2 cellular contexts compared by ENCODE assay signal in the genomic region with DNA sequence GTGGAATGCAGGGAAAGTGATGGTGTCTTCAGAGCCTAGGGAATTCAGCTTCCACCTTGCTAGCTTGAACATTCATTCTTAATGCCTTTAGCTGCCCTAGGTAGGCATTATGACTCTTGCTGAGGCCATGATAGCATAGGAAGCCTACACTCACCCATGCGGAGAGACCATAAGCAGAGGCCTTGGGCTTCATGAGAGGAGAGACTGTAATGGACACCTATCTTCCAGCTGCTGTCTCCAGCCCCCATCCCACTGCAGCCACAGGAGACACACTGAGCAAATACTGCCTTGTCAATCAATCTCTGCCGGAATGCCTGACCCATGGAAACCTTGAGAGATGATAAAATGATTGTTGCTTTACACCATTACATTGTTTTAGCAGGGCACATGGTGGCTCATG.
TF ChIP-seq lines count a peak whose summit lies in the region.

No MANE protein-coding gene starts in this region.

TF ChIP-seq in liver, 16 proteins besides CTCF, POLR2A, EP300 and RAD21 (continued from another document):
- TF ChIP-seq, protein P1, sequence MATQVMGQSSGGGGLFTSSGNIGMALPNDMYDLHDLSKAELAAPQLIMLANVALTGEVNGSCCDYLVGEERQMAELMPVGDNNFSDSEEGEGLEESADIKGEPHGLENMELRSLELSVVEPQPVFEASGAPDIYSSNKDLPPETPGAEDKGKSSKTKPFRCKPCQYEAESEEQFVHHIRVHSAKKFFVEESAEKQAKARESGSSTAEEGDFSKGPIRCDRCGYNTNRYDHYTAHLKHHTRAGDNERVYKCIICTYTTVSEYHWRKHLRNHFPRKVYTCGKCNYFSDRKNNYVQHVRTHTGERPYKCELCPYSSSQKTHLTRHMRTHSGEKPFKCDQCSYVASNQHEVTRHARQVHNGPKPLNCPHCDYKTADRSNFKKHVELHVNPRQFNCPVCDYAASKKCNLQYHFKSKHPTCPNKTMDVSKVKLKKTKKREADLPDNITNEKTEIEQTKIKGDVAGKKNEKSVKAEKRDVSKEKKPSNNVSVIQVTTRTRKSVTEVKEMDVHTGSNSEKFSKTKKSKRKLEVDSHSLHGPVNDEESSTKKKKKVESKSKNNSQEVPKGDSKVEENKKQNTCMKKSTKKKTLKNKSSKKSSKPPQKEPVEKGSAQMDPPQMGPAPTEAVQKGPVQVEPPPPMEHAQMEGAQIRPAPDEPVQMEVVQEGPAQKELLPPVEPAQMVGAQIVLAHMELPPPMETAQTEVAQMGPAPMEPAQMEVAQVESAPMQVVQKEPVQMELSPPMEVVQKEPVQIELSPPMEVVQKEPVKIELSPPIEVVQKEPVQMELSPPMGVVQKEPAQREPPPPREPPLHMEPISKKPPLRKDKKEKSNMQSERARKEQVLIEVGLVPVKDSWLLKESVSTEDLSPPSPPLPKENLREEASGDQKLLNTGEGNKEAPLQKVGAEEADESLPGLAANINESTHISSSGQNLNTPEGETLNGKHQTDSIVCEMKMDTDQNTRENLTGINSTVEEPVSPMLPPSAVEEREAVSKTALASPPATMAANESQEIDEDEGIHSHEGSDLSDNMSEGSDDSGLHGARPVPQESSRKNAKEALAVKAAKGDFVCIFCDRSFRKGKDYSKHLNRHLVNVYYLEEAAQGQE (IDR thresholded peaks at IDR 0.05): no peak
- TF ChIP-seq YY1 (IDR thresholded peaks at IDR 0.05) (no peak), NR2F2 (IDR thresholded peaks at IDR 0.05) (no peak), SP1 (IDR thresholded peaks at IDR 0.05) (no peak), FOXA2 (IDR thresholded peaks at IDR 0.05) (no peak), TAF1 (conservative IDR thresholded peaks at IDR 0.05) (no peak)
- TF ChIP-seq, protein P2, sequence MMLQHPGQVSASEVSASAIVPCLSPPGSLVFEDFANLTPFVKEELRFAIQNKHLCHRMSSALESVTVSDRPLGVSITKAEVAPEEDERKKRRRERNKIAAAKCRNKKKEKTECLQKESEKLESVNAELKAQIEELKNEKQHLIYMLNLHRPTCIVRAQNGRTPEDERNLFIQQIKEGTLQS (IDR thresholded peaks at IDR 0.05): no peak
- TF ChIP-seq, protein P3, sequence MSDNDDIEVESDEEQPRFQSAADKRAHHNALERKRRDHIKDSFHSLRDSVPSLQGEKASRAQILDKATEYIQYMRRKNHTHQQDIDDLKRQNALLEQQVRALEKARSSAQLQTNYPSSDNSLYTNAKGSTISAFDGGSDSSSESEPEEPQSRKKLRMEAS (IDR thresholded peaks at IDR 0.05): no peak
- TF ChIP-seq, protein P4, sequence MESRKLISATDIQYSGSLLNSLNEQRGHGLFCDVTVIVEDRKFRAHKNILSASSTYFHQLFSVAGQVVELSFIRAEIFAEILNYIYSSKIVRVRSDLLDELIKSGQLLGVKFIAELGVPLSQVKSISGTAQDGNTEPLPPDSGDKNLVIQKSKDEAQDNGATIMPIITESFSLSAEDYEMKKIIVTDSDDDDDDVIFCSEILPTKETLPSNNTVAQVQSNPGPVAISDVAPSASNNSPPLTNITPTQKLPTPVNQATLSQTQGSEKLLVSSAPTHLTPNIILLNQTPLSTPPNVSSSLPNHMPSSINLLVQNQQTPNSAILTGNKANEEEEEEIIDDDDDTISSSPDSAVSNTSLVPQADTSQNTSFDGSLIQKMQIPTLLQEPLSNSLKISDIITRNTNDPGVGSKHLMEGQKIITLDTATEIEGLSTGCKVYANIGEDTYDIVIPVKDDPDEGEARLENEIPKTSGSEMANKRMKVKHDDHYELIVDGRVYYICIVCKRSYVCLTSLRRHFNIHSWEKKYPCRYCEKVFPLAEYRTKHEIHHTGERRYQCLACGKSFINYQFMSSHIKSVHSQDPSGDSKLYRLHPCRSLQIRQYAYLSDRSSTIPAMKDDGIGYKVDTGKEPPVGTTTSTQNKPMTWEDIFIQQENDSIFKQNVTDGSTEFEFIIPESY (IDR thresholded peaks at IDR 0.05): no peak

TF ChIP-seq in HepG2, 621 proteins besides CTCF, POLR2A, EP300 and RAD21 (continued from another document):
- TF ChIP-seq, protein P5, sequence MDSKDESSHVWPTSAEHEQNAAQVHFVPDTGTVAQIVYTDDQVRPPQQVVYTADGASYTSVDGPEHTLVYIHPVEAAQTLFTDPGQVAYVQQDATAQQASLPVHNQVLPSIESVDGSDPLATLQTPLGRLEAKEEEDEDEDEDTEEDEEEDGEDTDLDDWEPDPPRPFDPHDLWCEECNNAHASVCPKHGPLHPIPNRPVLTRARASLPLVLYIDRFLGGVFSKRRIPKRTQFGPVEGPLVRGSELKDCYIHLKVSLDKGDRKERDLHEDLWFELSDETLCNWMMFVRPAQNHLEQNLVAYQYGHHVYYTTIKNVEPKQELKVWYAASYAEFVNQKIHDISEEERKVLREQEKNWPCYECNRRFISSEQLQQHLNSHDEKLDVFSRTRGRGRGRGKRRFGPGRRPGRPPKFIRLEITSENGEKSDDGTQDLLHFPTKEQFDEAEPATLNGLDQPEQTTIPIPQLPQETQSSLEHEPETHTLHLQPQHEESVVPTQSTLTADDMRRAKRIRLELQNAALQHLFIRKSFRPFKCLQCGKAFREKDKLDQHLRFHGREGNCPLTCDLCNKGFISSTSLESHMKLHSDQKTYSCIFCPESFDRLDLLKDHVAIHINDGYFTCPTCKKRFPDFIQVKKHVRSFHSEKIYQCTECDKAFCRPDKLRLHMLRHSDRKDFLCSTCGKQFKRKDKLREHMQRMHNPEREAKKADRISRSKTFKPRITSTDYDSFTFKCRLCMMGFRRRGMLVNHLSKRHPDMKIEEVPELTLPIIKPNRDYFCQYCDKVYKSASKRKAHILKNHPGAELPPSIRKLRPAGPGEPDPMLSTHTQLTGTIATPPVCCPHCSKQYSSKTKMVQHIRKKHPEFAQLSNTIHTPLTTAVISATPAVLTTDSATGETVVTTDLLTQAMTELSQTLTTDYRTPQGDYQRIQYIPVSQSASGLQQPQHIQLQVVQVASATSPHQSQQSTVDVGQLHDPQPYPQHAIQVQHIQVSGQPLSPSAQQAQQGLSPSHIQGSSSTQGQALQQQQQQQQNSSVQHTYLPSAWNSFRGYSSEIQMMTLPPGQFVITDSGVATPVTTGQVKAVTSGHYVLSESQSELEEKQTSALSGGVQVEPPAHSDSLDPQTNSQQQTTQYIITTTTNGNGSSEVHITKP (CRISPR knock-in tag; IDR thresholded peaks at IDR 0.05; ENCODE audit: low read depth): no peak
- TF ChIP-seq ZNF235 (CRISPR knock-in tag; IDR thresholded peaks at IDR 0.05; ENCODE audit: borderline replicate concordance) (no peak), CBX1 (IDR thresholded peaks at IDR 0.05; ENCODE audit: low read depth) (no peak), MEIS2 (CRISPR knock-in tag; IDR thresholded peaks at IDR 0.05) (no peak), ATF7 (IDR thresholded peaks at IDR 0.05) (no peak), ATF7 (CRISPR knock-in tag; IDR thresholded peaks at IDR 0.05) (no peak), GATAD2A (CRISPR knock-in tag; IDR thresholded peaks at IDR 0.05) (no peak), HNRNPL (IDR thresholded peaks at IDR 0.05; ENCODE audit: low read depth, low read length) (no peak), ZNF350 (CRISPR knock-in tag; IDR thresholded peaks at IDR 0.05; ENCODE audit: borderline replicate concordance, low read depth) (no peak), ZNF558 (CRISPR knock-in tag; IDR thresholded peaks at IDR 0.05; ENCODE audit: borderline replicate concordance) (no peak), KLF12 (CRISPR knock-in tag; IDR thresholded peaks at IDR 0.05; ENCODE audit: borderline replicate concordance) (no peak)
- TF ChIP-seq, protein P6, sequence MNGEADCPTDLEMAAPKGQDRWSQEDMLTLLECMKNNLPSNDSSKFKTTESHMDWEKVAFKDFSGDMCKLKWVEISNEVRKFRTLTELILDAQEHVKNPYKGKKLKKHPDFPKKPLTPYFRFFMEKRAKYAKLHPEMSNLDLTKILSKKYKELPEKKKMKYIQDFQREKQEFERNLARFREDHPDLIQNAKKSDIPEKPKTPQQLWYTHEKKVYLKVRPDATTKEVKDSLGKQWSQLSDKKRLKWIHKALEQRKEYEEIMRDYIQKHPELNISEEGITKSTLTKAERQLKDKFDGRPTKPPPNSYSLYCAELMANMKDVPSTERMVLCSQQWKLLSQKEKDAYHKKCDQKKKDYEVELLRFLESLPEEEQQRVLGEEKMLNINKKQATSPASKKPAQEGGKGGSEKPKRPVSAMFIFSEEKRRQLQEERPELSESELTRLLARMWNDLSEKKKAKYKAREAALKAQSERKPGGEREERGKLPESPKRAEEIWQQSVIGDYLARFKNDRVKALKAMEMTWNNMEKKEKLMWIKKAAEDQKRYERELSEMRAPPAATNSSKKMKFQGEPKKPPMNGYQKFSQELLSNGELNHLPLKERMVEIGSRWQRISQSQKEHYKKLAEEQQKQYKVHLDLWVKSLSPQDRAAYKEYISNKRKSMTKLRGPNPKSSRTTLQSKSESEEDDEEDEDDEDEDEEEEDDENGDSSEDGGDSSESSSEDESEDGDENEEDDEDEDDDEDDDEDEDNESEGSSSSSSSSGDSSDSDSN (CRISPR knock-in tag; IDR thresholded peaks at IDR 0.05): no peak
